18 cellular contexts compared by ENCODE assay signal in genomic region chr5:174314261-174314660, GRCh38.
DNase-seq lines count a peak whose midpoint lies in the region; ATAC-seq and TF ChIP-seq lines count a peak whose summit lies in the region.
"Had no signal": no experiment of that assay in that cellular context is flagged by ENCODE, and none has a peak within 500 bp of the region (broad histone marks: within the 10 kb centered on the region; RNA-seq: fewer than 3 reads in every experiment).

No MANE protein-coding gene starts in this region.

- H3K27ac Mint-ChIP-seq in type B pancreatic cell (no peak overlapping the region), endothelial cell (ENCODE audit: unreplicated experiment) (no peak overlapping the region)
- H3K27ac Mint-ChIP-seq: B cell; CD8-positive, alpha-beta memory T cell; H9 had no signal

- no peaks in the 10 kb centered on the region for H3K9me3 Mint-ChIP-seq in type B pancreatic cell
- H3K9me3 Mint-ChIP-seq in endothelial cell (ENCODE audit: unreplicated experiment): no peaks in the 10 kb centered on the region
- H3K9me3 Mint-ChIP-seq: H9 had no signal

- H3K4me1 Mint-ChIP-seq in type B pancreatic cell (ENCODE audit: unreplicated experiment): peaks cover 9% of the 10 kb centered on the region
- peaks cover 6% of the 10 kb centered on the region for H3K4me1 Mint-ChIP-seq in endothelial cell (ENCODE audit: unreplicated experiment)

- peak; percentile 55 for DNase-seq in activated effector memory CD4-positive, alpha-beta T cell treated with anti-CD3 and anti-CD28 coated beads, Interleukin-2, amount 50 U/mL, for 16 hours
- no peak for DNase-seq in activated effector memory CD4-positive, alpha-beta T cell treated with Interleukin-2 at 50 U/mL for 16 hours
- DNase-seq in islet precursor cell (peak; percentile 44), posterior vena cava (ENCODE audit: low spot score) (peak; percentile 57), ureter (ENCODE audit: low spot score) (peak; percentile 28), type B pancreatic cell (ENCODE audit: extremely low spot score, unreplicated experiment) (no peak), endothelial cell (ENCODE audit: low spot score) (no peak)
- DNase-seq: CD8-positive, alpha-beta memory T cell; COR-L47; DMS 273 treated with DMSO at 0.1 percent for 48 hours; DND-41; EL; GOT3; H9; IMR-90 had no signal

- intact Hi-C loops in posterior vena cava (cut with DNase I): loop anchor here in 1 of 2 donors (5.0 kb wide), 3 partner anchors 272 to 872 kb away; partner anchors contain the start of gene BOD1

- no peaks in the 10 kb centered on the region for H3K36me3 Mint-ChIP-seq in type B pancreatic cell
- no peaks in the 10 kb centered on the region for H3K36me3 Mint-ChIP-seq in endothelial cell (ENCODE audit: low read depth, unreplicated experiment)
- H3K36me3 Mint-ChIP-seq: CD8-positive, alpha-beta memory T cell had no signal

- H3K27me3 Mint-ChIP-seq in type B pancreatic cell: peaks cover 65% of the 10 kb centered on the region
- H3K27me3 Mint-ChIP-seq in endothelial cell (ENCODE audit: unreplicated experiment): peaks cover 5% of the 10 kb centered on the region

- H3K4me3 Mint-ChIP-seq in type B pancreatic cell (no peak overlapping the region), endothelial cell (ENCODE audit: unreplicated experiment) (no peak overlapping the region)
- H3K4me3 Mint-ChIP-seq: B cell; CD8-positive, alpha-beta memory T cell; H9 had no signal

- no peak for ATAC-seq in HG03097 (IDR thresholded peaks at IDR 0.05; ENCODE audit: low FRiP score, unreplicated experiment)
- ATAC-seq: GM12878 had no signal

- no peak for TF ChIP-seq CTCF in type B pancreatic cell (conservative IDR thresholded peaks at IDR 0.05)
- no peak for TF ChIP-seq CTCF in endothelial cell (IDR thresholded peaks at IDR 0.05; ENCODE audit: unreplicated experiment)

Comparison
In these comparisons a context has a peak if more than half of its experiments do, and no peak if none do; other contexts are left out.
1. DNase-seq: peak in activated effector memory CD4-positive, alpha-beta T cell treated with anti-CD3 and anti-CD28 coated beads, Interleukin-2, amount 50 U/mL, for 16 hours (single experiment), islet precursor cell (single experiment), posterior vena cava (single experiment) and ureter (single experiment); none in activated effector memory CD4-positive, alpha-beta T cell treated with Interleukin-2 at 50 U/mL for 16 hours (single experiment), type B pancreatic cell (single experiment) and endothelial cell (single experiment).